8 cellular contexts compared by ENCODE assay signal in the genomic region with DNA sequence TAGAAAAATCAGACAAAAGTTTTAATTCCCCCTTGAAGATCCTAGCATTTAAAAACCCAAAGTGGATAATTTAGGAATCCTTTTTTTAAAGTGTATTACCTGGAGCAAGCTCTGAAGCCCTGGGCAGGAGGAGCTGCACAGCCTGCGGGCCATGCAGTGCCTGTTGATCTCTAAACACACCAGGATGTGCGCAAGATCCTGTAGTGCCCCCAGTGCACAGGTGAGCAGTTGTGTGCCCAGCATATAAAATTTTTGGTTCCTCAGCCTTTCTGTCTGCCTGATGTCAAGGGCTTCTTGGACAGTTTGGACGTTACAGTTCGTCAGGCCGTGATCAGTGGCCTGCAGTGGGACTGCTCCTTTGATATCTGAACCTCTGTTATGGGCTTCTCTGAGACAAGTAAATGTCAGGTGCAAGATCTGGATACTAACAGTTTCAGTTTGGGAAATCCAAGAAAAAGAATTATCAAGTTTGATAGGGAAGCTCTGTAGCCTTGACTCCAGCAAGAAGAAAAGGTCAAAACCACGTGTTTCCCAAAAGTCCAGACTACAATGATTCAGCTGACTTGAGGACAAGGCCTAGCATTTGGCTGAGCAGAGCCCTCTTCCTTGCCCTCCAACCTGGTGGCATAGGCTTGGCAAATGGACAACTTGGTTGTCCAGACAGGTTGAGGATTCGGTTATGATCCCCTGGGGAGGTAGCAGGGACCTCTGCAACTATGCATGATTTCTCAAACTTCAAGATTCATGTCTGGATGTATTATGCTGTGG. TPM values are rescaled to one million over a fixed set of nuclear protein-coding genes. Genes with fewer than 3 reads are reported as not detected.
A peak's percentile ranks its signal among the peaks of the same experiment; 100 is the strongest.
DNase-seq lines count a peak whose midpoint lies in the region; ATAC-seq and TF ChIP-seq lines count a peak whose summit lies in the region.

No MANE protein-coding gene starts in this region.

- H3K9ac ChIP-seq in neural cell (ENCODE audit: low read length): peak overlapping the region; percentile 98

- H3K36me3 ChIP-seq in esophagus (ENCODE audit: control insufficient read depth in 2 of 2, insufficient read depth in 2 of 2, low read length in 1 of 2) (no peaks in the 10 kb centered on the region), neural cell (ENCODE audit: insufficient read depth, low read length) (peaks cover 18% of the 10 kb centered on the region)

- H3K27me3 Mint-ChIP-seq in activated CD4-positive, alpha-beta T cell treated with anti-CD3 and anti-CD28 coated beads for 36 hours: no peaks in the 10 kb centered on the region
- H3K27me3 Mint-ChIP-seq in activated CD4-positive, alpha-beta T cell treated with anti-CD3 and anti-CD28 coated beads, Interleukin-2, amount 10 ng/mL, durations not matched to agents 24 days and 14 days: no peaks in the 10 kb centered on the region

- no peaks in the 10 kb centered on the region for H3K9me3 Mint-ChIP-seq in activated CD4-positive, alpha-beta T cell treated with anti-CD3 and anti-CD28 coated beads for 36 hours (ENCODE audit: low read depth)
- H3K9me3 Mint-ChIP-seq in activated CD4-positive, alpha-beta T cell treated with anti-CD3 and anti-CD28 coated beads, Interleukin-2, amount 10 ng/mL, durations not matched to agents 24 days and 14 days: no peaks in the 10 kb centered on the region

- CTCF ChIA-PET in activated CD4-positive, alpha-beta T cell treated with anti-CD3 and anti-CD28 coated beads for 36 hours (lab: Charles Lee): interaction anchor here (1.0 kb wide), 1 partner anchor 16 kb away, joined by 4 read pairs; no protein-coding TSS in a partner anchor

- H3K27ac Mint-ChIP-seq in activated CD4-positive, alpha-beta T cell treated with anti-CD3 and anti-CD28 coated beads for 36 hours: peak overlapping the region; percentile 97
- peak overlapping the region; percentile 97 for H3K27ac Mint-ChIP-seq in activated CD4-positive, alpha-beta T cell treated with anti-CD3 and anti-CD28 coated beads, Interleukin-2, amount 10 ng/mL, durations not matched to agents 24 days and 14 days

- peak; percentile 43 for ATAC-seq in activated CD4-positive, alpha-beta T cell treated with anti-CD3 and anti-CD28 coated beads for 36 hours
- ATAC-seq in HG03521 (IDR thresholded peaks at IDR 0.05; ENCODE audit: unreplicated experiment): peak; percentile 17

- peaks cover 53% of the 10 kb centered on the region for H3K36me3 Mint-ChIP-seq in activated CD4-positive, alpha-beta T cell treated with anti-CD3 and anti-CD28 coated beads for 36 hours (ENCODE audit: low read depth)
- H3K36me3 Mint-ChIP-seq in activated CD4-positive, alpha-beta T cell treated with anti-CD3 and anti-CD28 coated beads, Interleukin-2, amount 10 ng/mL, durations not matched to agents 24 days and 14 days (ENCODE audit: low read depth): peaks cover 53% of the 10 kb centered on the region

- H4K20me1 ChIP-seq in neural cell (ENCODE audit: insufficient read depth): no peaks in the 10 kb centered on the region

- intact Hi-C loops in activated CD4-positive, alpha-beta T cell treated with anti-CD3 and anti-CD28 coated beads for 36 hours (cut with DNase I, micrococcal nuclease): loop anchor here (5.0 kb wide), 3 partner anchors 516 to 1544 kb away; partner anchors contain the start of genes GLIPR1L2 (in 1 of the 2) and NAP1L1 (in 1 of the 2)
- intact Hi-C loops in activated CD4-positive, alpha-beta T cell treated with anti-CD3 and anti-CD28 coated beads, Interleukin-2, amount 10 ng/mL, durations not matched to agents 24 days and 14 days (cut with micrococcal nuclease): loop anchor here (5.0 to 10.0 kb wide), 2 partner anchors 124 to 1544 kb away; partner anchors contain the start of gene NAP1L1

- peak overlapping the region; percentile 100 for H3K4me2 ChIP-seq in neural cell (ENCODE audit: low read length)

- TF ChIP-seq EP300 in neural cell (conservative IDR thresholded peaks at IDR 0.05; ENCODE audit: poor library complexity, severe bottlenecking): no peak

- H3K27me3 ChIP-seq in esophagus (ENCODE audit: control insufficient read depth in 1 of 2, insufficient read depth in 2 of 2, low read length in 2 of 2) (no peaks in the 10 kb centered on the region), neural cell (ENCODE audit: insufficient read depth, low read depth, low read length) (no peaks in the 10 kb centered on the region)

- peak; percentile 54 for DNase-seq in activated CD4-positive, alpha-beta T cell treated with anti-CD3 and anti-CD28 coated beads for 36 hours
- no peak for DNase-seq in activated CD4-positive, alpha-beta T cell treated with anti-CD3 and anti-CD28 coated beads for 1 hour
- peak; percentile 80 for DNase-seq in activated CD4-positive, alpha-beta T cell treated with anti-CD3 and anti-CD28 coated beads, Interleukin-2, amount 10 ng/mL, durations not matched to agents 24 days and 14 days
- DNase-seq in GM03348 (ENCODE audit: low spot score): no peak
- DNase-seq in NCI-H510A (lab: John Stamatoyannopoulos, UW): no peak

- peak overlapping the region; percentile 99 for H2AFZ ChIP-seq in neural cell (ENCODE audit: low read depth, low read length)

- peaks cover 52% of the 10 kb centered on the region for H3K79me2 ChIP-seq in neural cell (replicated peaks; ENCODE audit: insufficient read depth, low read length)

- H3K9me2 ChIP-seq in neural cell (ENCODE audit: insufficient read depth, low read length): no peaks in the 10 kb centered on the region

- H3K9me3 ChIP-seq in esophagus (ENCODE audit: control insufficient read depth in 2 of 2, insufficient read depth in 1 of 2, low read depth in 1 of 2, low read length in 1 of 2): no peaks in the 10 kb centered on the region
- no peaks in the 10 kb centered on the region for H3K9me3 ChIP-seq in neural cell (ENCODE audit: low read length)

- WGBS in esophagus, 2 donors: 27 to 28% methylated on average over 7 of the region's 7 CpGs

- peak overlapping the region in 1 of 2 donors; percentile 92 for H3K27ac ChIP-seq in esophagus (ENCODE audit: low read depth in 2 of 2, low read length in 1 of 2)
- peak overlapping the region; percentile 97 for H3K27ac ChIP-seq in neural cell (ENCODE audit: low read length)

- H3F3A ChIP-seq in neural cell (ENCODE audit: insufficient read depth, low read length, poor library complexity, severe bottlenecking): peaks cover 5% of the 10 kb centered on the region

- peak overlapping the region; percentile 68 to 70 for H3K4me3 ChIP-seq in esophagus (ENCODE audit: low read depth in 1 of 2, low read length in 2 of 2)
- H3K4me3 ChIP-seq in neural cell (ENCODE audit: low read length): peak overlapping the region; percentile 94

- peaks cover 54% of the 10 kb centered on the region for H3K4me1 Mint-ChIP-seq in activated CD4-positive, alpha-beta T cell treated with anti-CD3 and anti-CD28 coated beads for 36 hours
- H3K4me1 Mint-ChIP-seq in activated CD4-positive, alpha-beta T cell treated with anti-CD3 and anti-CD28 coated beads, Interleukin-2, amount 10 ng/mL, durations not matched to agents 24 days and 14 days: peaks cover 40% of the 10 kb centered on the region

- peak overlapping the region; percentile 97 for H3K4me3 Mint-ChIP-seq in activated CD4-positive, alpha-beta T cell treated with anti-CD3 and anti-CD28 coated beads for 36 hours
- peak overlapping the region; percentile 98 for H3K4me3 Mint-ChIP-seq in activated CD4-positive, alpha-beta T cell treated with anti-CD3 and anti-CD28 coated beads, Interleukin-2, amount 10 ng/mL, durations not matched to agents 24 days and 14 days

- POLR2A ChIA-PET in activated CD4-positive, alpha-beta T cell treated with anti-CD3 and anti-CD28 coated beads for 36 hours (lab: Charles Lee): no interaction called here

- TF ChIP-seq CTCF in neural cell (IDR thresholded peaks at IDR 0.05; ENCODE audit: poor library complexity, severe bottlenecking): no peak

- TF ChIP-seq RAD21 in neural cell (conservative IDR thresholded peaks at IDR 0.05): no peak

- H3K4me1 ChIP-seq in esophagus (ENCODE audit: control insufficient read depth in 2 of 2, insufficient read depth in 2 of 2, low read length in 1 of 2): peaks cover 2 to 9% of the 10 kb centered on the region in 2 donors

TF ChIP-seq in neural cell, 6 proteins besides CTCF, POLR2A, EP300 and RAD21:
- TF ChIP-seq SMC3 (conservative IDR thresholded peaks at IDR 0.05; ENCODE audit: poor library complexity) (no peak), MXI1 (conservative IDR thresholded peaks at IDR 0.05; ENCODE audit: poor library complexity, severe bottlenecking) (no peak), REST (IDR thresholded peaks at IDR 0.05; ENCODE audit: borderline replicate concordance) (no peak), TAF1 (IDR thresholded peaks at IDR 0.05; ENCODE audit: low read depth) (no peak), POLR2AphosphoS5 (IDR thresholded peaks at IDR 0.05) (no peak), EZH2 (IDR thresholded peaks at IDR 0.05; ENCODE audit: borderline replicate concordance, insufficient read depth, low read length, poor library complexity, severe bottlenecking) (no peak)
TF ChIP-seq in neural cell: peak in this region for 0.

RNA-seq across cellular contexts. Expression of gene ATXN7L3B, which starts 1.0 kb away (rescaled TPM):
- 10 to 100 TPM; 16.4 to 19.7 TPM for total RNA-seq in activated CD4-positive, alpha-beta T cell treated with anti-CD3 and anti-CD28 coated beads for 36 hours
- 23.9 and 24.6 TPM in 2 replicates for total RNA-seq in activated CD4-positive, alpha-beta T cell treated with anti-CD3 and anti-CD28 coated beads, Interleukin-2, amount 10 ng/mL, durations not matched to agents 24 days and 14 days
- polyA plus RNA-seq in esophagus (1 to 10 TPM; 5.3 to 7.5 TPM), neural cell (84.0 and 90.3 TPM in 2 replicates)
- 165 and 167 TPM in 2 replicates for polyA minus RNA-seq in neural cell

Comparison
In these comparisons a context has a peak if more than half of its experiments do, and no peak if none do; other contexts are left out.
1. DNase-seq: peak in activated CD4-positive, alpha-beta T cell treated with anti-CD3 and anti-CD28 coated beads for 36 hours (single experiment) and activated CD4-positive, alpha-beta T cell treated with anti-CD3 and anti-CD28 coated beads, Interleukin-2, amount 10 ng/mL, durations not matched to agents 24 days and 14 days (single experiment); none in activated CD4-positive, alpha-beta T cell treated with anti-CD3 and anti-CD28 coated beads for 1 hour (single experiment), GM03348 (single experiment) and NCI-H510A (single experiment).